In genomic region chr11:30281476-30282288, GRCh38 we compare ENCODE assay signal across 11 cellular contexts. TPM values are rescaled to one million over a fixed set of nuclear protein-coding genes. Genes with fewer than 3 reads are reported as not detected.
A peak's percentile ranks its signal among the peaks of the same experiment; 100 is the strongest.
DNase-seq lines count a peak whose midpoint lies in the region; ATAC-seq lines count a peak whose summit lies in the region.
"Had no signal": no experiment of that assay in that cellular context is flagged by ENCODE, and none has a peak within 500 bp of the region (broad histone marks: within the 10 kb centered on the region; RNA-seq: fewer than 3 reads in every experiment).

No MANE protein-coding gene starts in this region.

- H3K9me2 ChIP-seq in Karpas-422 (replicated peaks; ENCODE audit: insufficient read depth, low read length): no peaks in the 10 kb centered on the region

- H3K27ac ChIP-seq in Karpas-422 (ENCODE audit: low read length): no peak overlapping the region

- no peaks in the 10 kb centered on the region for H4K20me1 ChIP-seq in Karpas-422 (ENCODE audit: insufficient read depth, low read depth, low read length)

- H3K9me3 Mint-ChIP-seq in stimulated activated effector memory CD8-positive, alpha-beta T cell treated with anti-CD3 and anti-CD28 coated beads, Interleukin-12 subunit alpha, Interleukin-12 subunit beta, amount 100 ng/mL, for 72 hours: no peaks in the 10 kb centered on the region

- H2AFZ ChIP-seq in Karpas-422 (ENCODE audit: low read length): no peak overlapping the region

- no peaks in the 10 kb centered on the region for H3K27me3 ChIP-seq in Karpas-422 (ENCODE audit: low read length)

- H3K36me3 ChIP-seq in Karpas-422 (ENCODE audit: insufficient read depth, low read length): no peaks in the 10 kb centered on the region

- no peaks in the 10 kb centered on the region for H3K79me2 ChIP-seq in Karpas-422 (ENCODE audit: low read length)

- ATAC-seq in HG02610 (IDR thresholded peaks at IDR 0.05; ENCODE audit: unreplicated experiment): peak; percentile 35
- peak; percentile 61 for ATAC-seq in stimulated activated effector memory CD8-positive, alpha-beta T cell treated with anti-CD3 and anti-CD28 coated beads, Interleukin-12 subunit alpha, Interleukin-12 subunit beta, amount 100 ng/mL, for 72 hours

- no peak overlapping the region for H3K4me2 ChIP-seq in Karpas-422 (ENCODE audit: low read depth, low read length, poor library complexity, severe bottlenecking)

- H3K9ac ChIP-seq in Karpas-422 (ENCODE audit: low read length): no peak overlapping the region

- H3K4me1 ChIP-seq in Karpas-422 (ENCODE audit: low read length): no peaks in the 10 kb centered on the region

- H3K4me3 ChIP-seq in Jurkat, Clone E6-1 (ENCODE audit: low read length): peak overlapping the region; percentile 21
- no peak overlapping the region for H3K4me3 ChIP-seq in Karpas-422 (ENCODE audit: low read length)

- H3K36me3 Mint-ChIP-seq in stimulated activated effector memory CD8-positive, alpha-beta T cell treated with anti-CD3 and anti-CD28 coated beads, Interleukin-12 subunit alpha, Interleukin-12 subunit beta, amount 100 ng/mL, for 72 hours: no peaks in the 10 kb centered on the region

- H3K4me1 Mint-ChIP-seq in stimulated activated effector memory CD8-positive, alpha-beta T cell treated with anti-CD3 and anti-CD28 coated beads, Interleukin-12 subunit alpha, Interleukin-12 subunit beta, amount 100 ng/mL, for 72 hours: peaks cover 27% of the 10 kb centered on the region

- H3K9me3 ChIP-seq in Karpas-422 (ENCODE audit: low read length): no peaks in the 10 kb centered on the region

- H3K27ac Mint-ChIP-seq in stimulated activated effector memory CD8-positive, alpha-beta T cell treated with anti-CD3 and anti-CD28 coated beads, Interleukin-12 subunit alpha, Interleukin-12 subunit beta, amount 100 ng/mL, for 72 hours: peak overlapping the region; percentile 17

- DNase-seq in activated CD8-positive, alpha-beta memory T cell treated with anti-CD3 and anti-CD28 coated beads for 24 hours: peak; percentile 57
- no peak for DNase-seq in activated CD8-positive, alpha-beta memory T cell treated with anti-CD3 and anti-CD28 coated beads, Interleukin-2, amount 50 U/mL, for 4 hours
- no peak for DNase-seq in Jurkat, Clone E6-1 (ENCODE audit: low read depth, low spot score)
- no peak for DNase-seq in stimulated activated effector memory CD8-positive, alpha-beta T cell treated with anti-CD3 and anti-CD28 coated beads, Interleukin-12 subunit alpha, Interleukin-12 subunit beta, amount 100 ng/mL, for 72 hours (ENCODE audit: low spot score in 2 of 2)
- no peak for DNase-seq in Karpas-422
- DNase-seq in COLO829 (ENCODE audit: low spot score): no peak
- no peak for DNase-seq in HuH-7.5 (ENCODE audit: low spot score)
- DNase-seq: amniotic stem cell, NCI-H524 had no signal

- H3K4me3 Mint-ChIP-seq in stimulated activated effector memory CD8-positive, alpha-beta T cell treated with anti-CD3 and anti-CD28 coated beads, Interleukin-12 subunit alpha, Interleukin-12 subunit beta, amount 100 ng/mL, for 72 hours: peak overlapping the region; percentile 37

RNA-seq across cellular contexts. Expression of gene ARL14EP, which starts 41.2 kb away (rescaled TPM):
- 20.5 TPM for polyA plus RNA-seq in Jurkat, Clone E6-1 (2012; ENCODE audit: insufficient read depth, insufficient read length)
- total RNA-seq in Karpas-422 (2014; rRNA removed; shearing (Covaris generic); ENCODE audit: low replicate concordance): 17.4 and 38.2 TPM in 2 replicates

RNA-seq across cellular contexts. Expression of gene FSHB, which starts 50.9 kb away (rescaled TPM):
- polyA plus RNA-seq in Jurkat, Clone E6-1 (2012; ENCODE audit: insufficient read depth, insufficient read length): not detected
- not detected in 2 replicates for total RNA-seq in Karpas-422 (2014; rRNA removed; shearing (Covaris generic); ENCODE audit: low replicate concordance)
- total RNA-seq: osteoblast had no signal
